Comparison of ENCODE assay signal across 8 cellular contexts in genomic region chr15:68209735-68210408, GRCh38. TPM values are rescaled to one million over a fixed set of nuclear protein-coding genes. Genes with fewer than 3 reads are reported as not detected.
A peak's percentile ranks its signal among the peaks of the same experiment; 100 is the strongest.
DNase-seq lines count a peak whose midpoint lies in the region; ATAC-seq and TF ChIP-seq lines count a peak whose summit lies in the region.

No MANE protein-coding gene starts in this region.

- DNase-seq in ELR (ENCODE audit: low read depth), result peak; percentile 78
- peak; percentile 15 for DNase-seq in H7
- no peak for DNase-seq in activated B cell treated with CpG ODN at 0.5 μM for 24 hours
- peak; percentile 23 to 32 for DNase-seq in memory B cell (ENCODE audit: low spot score in 2 of 2)
- no peak for DNase-seq in NCI-H2227 treated with DMSO at 0.1 percent for 48 hours (lab: John Stamatoyannopoulos, UW)
- no peak for DNase-seq in ecto neural progenitor cell (ENCODE audit: low spot score)
- DNase-seq in HuH-7 (ENCODE audit: low spot score), result no peak
- no peak for DNase-seq in iPS-NIHi7 (ENCODE audit: extremely low spot score)

- H3K36me3 Mint-ChIP-seq in activated B cell treated with CpG ODN at 0.5 μM for 24 hours (ENCODE audit: low read depth) (peaks cover 13% of the 10 kb centered on the region), memory B cell (peaks cover 4% of the 10 kb centered on the region)

- TF ChIP-seq CTCF in activated B cell treated with CpG ODN at 0.5 μM for 24 hours (IDR thresholded peaks at IDR 0.05), result no peak

- H3K4me3 ChIP-seq in H7 (ENCODE audit: insufficient read depth, low read depth, low read length), result no peak overlapping the region

- CTCF ChIA-PET in activated B cell treated with CpG ODN at 0.5 μM for 24 hours (lab: Charles Lee), result interaction anchor here (0.7 to 1.4 kb wide), 3 partner anchors 10 to 1085 kb away, joined by 3 to 5 read pairs (median 4); no protein-coding TSS in a partner anchor

- POLR2A ChIA-PET in activated B cell treated with CpG ODN at 0.5 μM for 24 hours (lab: Charles Lee), result interaction anchor here (1.3 to 1.4 kb wide), 2 partner anchors 21 to 156 kb away, joined by 3 to 5 read pairs; partner anchors contain the start of gene PIAS1

- H3K27ac Mint-ChIP-seq in activated B cell treated with CpG ODN at 0.5 μM for 24 hours, result peak overlapping the region; percentile 56
- peak overlapping the region; percentile 55 for H3K27ac Mint-ChIP-seq in memory B cell

- no peaks in the 10 kb centered on the region for H3K27me3 ChIP-seq in H7 (ENCODE audit: control insufficient read depth, insufficient read depth, low read length)

- ATAC-seq in activated B cell treated with CpG ODN at 0.5 μM for 24 hours (ENCODE audit: low read depth), result peak; percentile 81
- ATAC-seq in memory B cell (ENCODE audit: low read depth), result peak; percentile 83

- H3K27me3 Mint-ChIP-seq in activated B cell treated with CpG ODN at 0.5 μM for 24 hours (no peaks in the 10 kb centered on the region), memory B cell (no peaks in the 10 kb centered on the region)

- peaks cover 1% of the 10 kb centered on the region for H3K36me3 ChIP-seq in H7 (replicated peaks; ENCODE audit: control insufficient read depth, insufficient read depth, low read length)

- H3K4me1 Mint-ChIP-seq in activated B cell treated with CpG ODN at 0.5 μM for 24 hours (peaks cover 34% of the 10 kb centered on the region), memory B cell (peaks cover 19% of the 10 kb centered on the region)

- intact Hi-C loops in activated B cell treated with CpG ODN at 0.5 μM for 24 hours (cut with micrococcal nuclease), result loop anchor here (1.0 kb wide), 3 partner anchors 19 to 370 kb away; partner anchors contain the start of genes CLN6 and RNU6-1

- H3K9me3 Mint-ChIP-seq in activated B cell treated with CpG ODN at 0.5 μM for 24 hours, result no peaks in the 10 kb centered on the region
- H3K9me3 Mint-ChIP-seq in memory B cell, result no peaks in the 10 kb centered on the region

- H3K4me3 Mint-ChIP-seq in activated B cell treated with CpG ODN at 0.5 μM for 24 hours (peak overlapping the region; percentile 46), memory B cell (peak overlapping the region; percentile 53)

RNA-seq across cellular contexts. Expression of gene CALML4, which starts 4.7 kb away (rescaled TPM):
- 5.6 and 7.4 TPM in 2 replicates for total RNA-seq in H7 (2014; rRNA removed; shearing (Covaris generic))
- 4.4 and 5.0 TPM in 2 replicates for total RNA-seq in activated B cell treated with CpG ODN at 0.5 μM for 24 hours

RNA-seq across cellular contexts. Expression of gene CLN6, which starts 19.7 kb away (rescaled TPM):
- total RNA-seq in H7 (2014; rRNA removed; shearing (Covaris generic)), result 32.5 and 33.7 TPM in 2 replicates
- total RNA-seq in activated B cell treated with CpG ODN at 0.5 μM for 24 hours, result 35.0 and 37.5 TPM in 2 replicates

Comparison
In these comparisons a context has a peak if more than half of its experiments do, and no peak if none do; other contexts are left out.
1. DNase-seq: peak in ELR (single experiment), H7 (single experiment) and memory B cell (2 of 2); none in activated B cell treated with CpG ODN at 0.5 μM for 24 hours (single experiment), NCI-H2227 treated with DMSO at 0.1 percent for 48 hours (single experiment), ecto neural progenitor cell (single experiment), HuH-7 (single experiment) and iPS-NIHi7 (single experiment).